Comparison of ENCODE assay signal across 9 cellular contexts in genomic region chr3:143171141-143171651, GRCh38. TPM values are rescaled to one million over a fixed set of nuclear protein-coding genes. Genes with fewer than 3 reads are reported as not detected.
DNase-seq lines count a peak whose midpoint lies in the region; ATAC-seq and TF ChIP-seq lines count a peak whose summit lies in the region.
"Had no signal": no experiment of that assay in that cellular context is flagged by ENCODE, and none has a peak within 500 bp of the region (broad histone marks: within the 10 kb centered on the region; RNA-seq: fewer than 3 reads in every experiment).

No MANE protein-coding gene starts in this region.

- peaks cover 22% of the 10 kb centered on the region for H3K9me3 Mint-ChIP-seq in GM23338
- peaks cover 16% of the 10 kb centered on the region for H3K9me3 Mint-ChIP-seq in nephron progenitor cell

- peak overlapping the region; percentile 33 for H3K4me2 ChIP-seq in BLaER1
- no peak overlapping the region for H3K4me2 ChIP-seq in GM23338

- no peaks in the 10 kb centered on the region for H3K79me2 ChIP-seq in GM23338 (replicated peaks; ENCODE audit: insufficient read depth)

- H4K20me1 ChIP-seq in BLaER1 (no peaks in the 10 kb centered on the region), GM23338 (replicated peaks; ENCODE audit: insufficient read depth) (no peaks in the 10 kb centered on the region)

- TF ChIP-seq CTCF in GM23338 (conservative IDR thresholded peaks at IDR 0.05; ENCODE audit: low read depth in 2 of 2) (no peak), nephron progenitor cell (IDR thresholded peaks at IDR 0.05) (no peak)

- H3K4me3 Mint-ChIP-seq in GM23338 (no peak overlapping the region), nephron progenitor cell (no peak overlapping the region)
- H3K4me3 Mint-ChIP-seq: dendritic cell treated with granulocyte-macrophage colony-stimulating factor and Interleukin-4, amounts not matched to agents 40 ng/mL and 50 ng/mL, for 4 days had no signal

- H3K27me3 ChIP-seq in BLaER1 = no peaks in the 10 kb centered on the region
- no peaks in the 10 kb centered on the region for H3K27me3 ChIP-seq in skeletal muscle tissue (ENCODE audit: control insufficient read depth in 3 of 3, insufficient read depth in 3 of 3, low read length in 3 of 3)
- H3K27me3 ChIP-seq in GM23338 (ENCODE audit: insufficient read depth) = no peaks in the 10 kb centered on the region

- H3K9me2 ChIP-seq in GM23338 (ENCODE audit: insufficient read depth) = peaks cover 5% of the 10 kb centered on the region

- H3K36me3 ChIP-seq in BLaER1 (no peaks in the 10 kb centered on the region), skeletal muscle tissue (ENCODE audit: control insufficient read depth in 3 of 3, insufficient read depth in 3 of 3, low read length in 3 of 3) (no peaks in the 10 kb centered on the region), GM23338 (ENCODE audit: insufficient read depth) (no peaks in the 10 kb centered on the region)

- H3K27ac ChIP-seq in BLaER1 = 0 out of 2 replicates have a peak overlapping the region, but pooled peaks have one; percentile 3
- H3K27ac ChIP-seq in skeletal muscle tissue (ENCODE audit: low read depth, low read length) = peak overlapping the region; percentile 33
- no peak overlapping the region for H3K27ac ChIP-seq in GM23338 (ENCODE audit: low read depth)

- H3K4me1 Mint-ChIP-seq in GM23338 = no peaks in the 10 kb centered on the region; the same call in 2 of the 3 replicates
- H3K4me1 Mint-ChIP-seq in nephron progenitor cell = no peaks in the 10 kb centered on the region

- H3K9me3 ChIP-seq in BLaER1 = peaks cover 25% of the 10 kb centered on the region
- no peaks in the 10 kb centered on the region for H3K9me3 ChIP-seq in skeletal muscle tissue (ENCODE audit: control insufficient read depth in 3 of 3, low read length in 3 of 3)

- H3K27me3 Mint-ChIP-seq in GM23338 (ENCODE audit: insufficient read depth, low read depth, poor library complexity) (peaks cover 7% of the 10 kb centered on the region), nephron progenitor cell (ENCODE audit: low read depth, poor library complexity) (peaks cover 3% of the 10 kb centered on the region)

- H3K4me1 ChIP-seq in BLaER1 = peaks cover 29% of the 10 kb centered on the region
- H3K4me1 ChIP-seq in skeletal muscle tissue (ENCODE audit: control insufficient read depth in 3 of 3, insufficient read depth in 3 of 3, low read length in 3 of 3) = peaks cover 0 to 9% (median 0%) of the 10 kb centered on the region in 3 donors
- no peaks in the 10 kb centered on the region for H3K4me1 ChIP-seq in GM23338 (ENCODE audit: insufficient read depth)

- DNase-seq in astrocyte of the hippocampus (ENCODE audit: low read depth, low spot score) = peak; percentile 28
- no peak for DNase-seq in GM23338 (ENCODE audit: low spot score)
- no peak for DNase-seq in HEK293T (ENCODE audit: extremely low spot score)
- no peak for DNase-seq in nephron progenitor cell

- H3F3A ChIP-seq in GM23338 (replicated peaks; ENCODE audit: low read depth) = no peaks in the 10 kb centered on the region

- no peak overlapping the region for H2AFZ ChIP-seq in GM23338

- peaks cover 12% of the 10 kb centered on the region for H3K36me3 Mint-ChIP-seq in GM23338 (ENCODE audit: low read depth)
- peaks cover 9% of the 10 kb centered on the region for H3K36me3 Mint-ChIP-seq in nephron progenitor cell (ENCODE audit: low read depth)

- H3K27ac Mint-ChIP-seq in GM23338 (no peak overlapping the region), nephron progenitor cell (no peak overlapping the region)
- H3K27ac Mint-ChIP-seq: dendritic cell treated with granulocyte-macrophage colony-stimulating factor and Interleukin-4, amounts not matched to agents 40 ng/mL and 50 ng/mL, for 4 days had no signal

- no peak overlapping the region for H3K4me3 ChIP-seq in BLaER1
- no peak overlapping the region for H3K4me3 ChIP-seq in skeletal muscle tissue (ENCODE audit: low read length in 3 of 3)
- H3K4me3 ChIP-seq in GM23338 = no peak overlapping the region

- POLR2A ChIA-PET in HEK293T (lab: Yijun Ruan, JAX) = no interaction called here

- ATAC-seq in GM19351 (IDR thresholded peaks at IDR 0.05; ENCODE audit: unreplicated experiment) (peak; percentile 77), HG03571 (IDR thresholded peaks at IDR 0.05; ENCODE audit: unreplicated experiment) (peak; percentile 90), GM23338 (no peak)

- CTCF ChIA-PET in HEK293T (lab: Yijun Ruan, JAX) = interaction anchor here (0.6 kb wide), 1 partner anchor 17 kb away, joined by 3 read pairs; no protein-coding TSS in a partner anchor

- H3K9ac ChIP-seq in BLaER1 = no peak overlapping the region
- no peak overlapping the region for H3K9ac ChIP-seq in skeletal muscle tissue (ENCODE audit: low read depth in 1 of 3, low read length in 3 of 3)

TF ChIP-seq in GM23338, 12 proteins besides CTCF, POLR2A, EP300 and RAD21 (continues in another document):
- TF ChIP-seq ZNF114 (CRISPR knock-in tag; IDR thresholded peaks at IDR 0.05) (no peak), ETS1 (IDR thresholded peaks at IDR 0.05) (no peak), CREB1 (CRISPR knock-in tag; IDR thresholded peaks at IDR 0.05; ENCODE audit: low read depth) (no peak)

TF ChIP-seq in HEK293T, 16 proteins besides CTCF, POLR2A, EP300 and RAD21:
- TF ChIP-seq HDGF (IDR thresholded peaks at IDR 0.05; ENCODE audit: borderline replicate concordance) (no peak), FOXK2 (IDR thresholded peaks at IDR 0.05) (no peak), SUZ12 (IDR thresholded peaks at IDR 0.05) (no peak), PKNOX1 (IDR thresholded peaks at IDR 0.05) (no peak), SP1 (IDR thresholded peaks at IDR 0.05) (no peak), FOXA1 (IDR thresholded peaks at IDR 0.05) (no peak), TARDBP (IDR thresholded peaks at IDR 0.05) (no peak), ARNT (IDR thresholded peaks at IDR 0.05) (no peak), ZNF384 (IDR thresholded peaks at IDR 0.05) (no peak), NFRKB (IDR thresholded peaks at IDR 0.05) (no peak), BHLHE40 (IDR thresholded peaks at IDR 0.05; ENCODE audit: borderline replicate concordance) (no peak), CTBP1 (IDR thresholded peaks at IDR 0.05; ENCODE audit: borderline replicate concordance) (no peak), FOXM1 (IDR thresholded peaks at IDR 0.05; ENCODE audit: borderline replicate concordance) (no peak), ELF4 (IDR thresholded peaks at IDR 0.05) (no peak)

RNA-seq across cellular contexts. Expression of gene CHST2, which starts 51.6 kb away (rescaled TPM):
- total RNA-seq in skeletal muscle tissue = 6.8 TPM
- 23.5 and 28.3 TPM in 2 replicates for total RNA-seq in GM23338 (2014; rRNA removed; shearing (Covaris generic))
- 4.1 and 4.3 TPM in 2 replicates for polyA plus RNA-seq in GM23338 (2016; fragmentation: Nextera tagmentation; extraction: Ambion mirVana)
